Comparison of ENCODE assay signal across 1 cellular context in genomic region chr6:25652007-25652515, GRCh38.
TF ChIP-seq lines count a peak whose summit lies in the region.

A gene with protein sequence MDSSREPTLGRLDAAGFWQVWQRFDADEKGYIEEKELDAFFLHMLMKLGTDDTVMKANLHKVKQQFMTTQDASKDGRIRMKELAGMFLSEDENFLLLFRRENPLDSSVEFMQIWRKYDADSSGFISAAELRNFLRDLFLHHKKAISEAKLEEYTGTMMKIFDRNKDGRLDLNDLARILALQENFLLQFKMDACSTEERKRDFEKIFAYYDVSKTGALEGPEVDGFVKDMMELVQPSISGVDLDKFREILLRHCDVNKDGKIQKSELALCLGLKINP (plus strand): TSS chr6:25652215. CDS start chr6:25652404, 189 bp downstream.

TF ChIP-seq in HepG2, 621 proteins besides CTCF, POLR2A, EP300 and RAD21 (continued from another document and continues in another):
- TF ChIP-seq ATF6 (CRISPR knock-in tag; conservative IDR thresholded peaks at IDR 0.05) (peak; percentile 96), SPEN (CRISPR knock-in tag; IDR thresholded peaks at IDR 0.05; ENCODE audit: low read depth) (no peak; the same call in 1 of the 2 replicates), PHF20 (CRISPR knock-in tag; IDR thresholded peaks at IDR 0.05) (no peak), ZNF605 (CRISPR knock-in tag; IDR thresholded peaks at IDR 0.05) (peak; percentile 97), ZNF713 (CRISPR knock-in tag; IDR thresholded peaks at IDR 0.05) (0 out of 2 replicates have a peak, but pooled peaks have one; percentile 72), ZSCAN31 (CRISPR knock-in tag; IDR thresholded peaks at IDR 0.05; ENCODE audit: low read depth) (peak; percentile 98), NR2F1 (CRISPR knock-in tag; IDR thresholded peaks at IDR 0.05) (peak in 1 of 2 experiments; percentile 27; a peak in 1 of 4 replicates), ZNF251 (CRISPR knock-in tag; IDR thresholded peaks at IDR 0.05) (0 out of 2 replicates have a peak, but pooled peaks have one; percentile 81), ZBTB42 (CRISPR knock-in tag; IDR thresholded peaks at IDR 0.05) (peak; percentile 90), ZNF646 (CRISPR knock-in tag; IDR thresholded peaks at IDR 0.05) (no peak; the same call in 1 of the 2 replicates), POLR2G (IDR thresholded peaks at IDR 0.05; ENCODE audit: low read depth, low read length) (no peak), BCLAF1 (IDR thresholded peaks at IDR 0.05) (no peak), KDM5B (CRISPR knock-in tag; IDR thresholded peaks at IDR 0.05; ENCODE audit: borderline replicate concordance) (peak; percentile 96), KAT7 (CRISPR knock-in tag; IDR thresholded peaks at IDR 0.05; ENCODE audit: borderline replicate concordance) (no peak; the same call in 1 of the 2 replicates), SALL2 (CRISPR knock-in tag; IDR thresholded peaks at IDR 0.05) (peak; percentile 95), HNF1A (IDR thresholded peaks at IDR 0.05; ENCODE audit: low read depth) (no peak), HNF1A (CRISPR knock-in tag; IDR thresholded peaks at IDR 0.05; ENCODE audit: borderline replicate concordance) (peak; percentile 64; the same call in 1 of the 2 replicates), ZNF709 (CRISPR knock-in tag; IDR thresholded peaks at IDR 0.05) (peak; percentile 96), TRIM24 (CRISPR knock-in tag; IDR thresholded peaks at IDR 0.05) (no peak), ZNF589 (CRISPR knock-in tag; conservative IDR thresholded peaks at IDR 0.05) (0 out of 2 replicates have a peak, but pooled peaks have one; percentile 58), ZNF510 (CRISPR knock-in tag; IDR thresholded peaks at IDR 0.05; ENCODE audit: low read depth) (peak; percentile 92; the same call in 1 of the 2 replicates), ZBTB38 (CRISPR knock-in tag; IDR thresholded peaks at IDR 0.05) (peak; percentile 69; the same call in 1 of the 2 replicates)
- TF ChIP-seq, protein P1, sequence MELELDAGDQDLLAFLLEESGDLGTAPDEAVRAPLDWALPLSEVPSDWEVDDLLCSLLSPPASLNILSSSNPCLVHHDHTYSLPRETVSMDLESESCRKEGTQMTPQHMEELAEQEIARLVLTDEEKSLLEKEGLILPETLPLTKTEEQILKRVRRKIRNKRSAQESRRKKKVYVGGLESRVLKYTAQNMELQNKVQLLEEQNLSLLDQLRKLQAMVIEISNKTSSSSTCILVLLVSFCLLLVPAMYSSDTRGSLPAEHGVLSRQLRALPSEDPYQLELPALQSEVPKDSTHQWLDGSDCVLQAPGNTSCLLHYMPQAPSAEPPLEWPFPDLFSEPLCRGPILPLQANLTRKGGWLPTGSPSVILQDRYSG (CRISPR knock-in tag; IDR thresholded peaks at IDR 0.05) = peak; percentile 99
- TF ChIP-seq, protein P2, sequence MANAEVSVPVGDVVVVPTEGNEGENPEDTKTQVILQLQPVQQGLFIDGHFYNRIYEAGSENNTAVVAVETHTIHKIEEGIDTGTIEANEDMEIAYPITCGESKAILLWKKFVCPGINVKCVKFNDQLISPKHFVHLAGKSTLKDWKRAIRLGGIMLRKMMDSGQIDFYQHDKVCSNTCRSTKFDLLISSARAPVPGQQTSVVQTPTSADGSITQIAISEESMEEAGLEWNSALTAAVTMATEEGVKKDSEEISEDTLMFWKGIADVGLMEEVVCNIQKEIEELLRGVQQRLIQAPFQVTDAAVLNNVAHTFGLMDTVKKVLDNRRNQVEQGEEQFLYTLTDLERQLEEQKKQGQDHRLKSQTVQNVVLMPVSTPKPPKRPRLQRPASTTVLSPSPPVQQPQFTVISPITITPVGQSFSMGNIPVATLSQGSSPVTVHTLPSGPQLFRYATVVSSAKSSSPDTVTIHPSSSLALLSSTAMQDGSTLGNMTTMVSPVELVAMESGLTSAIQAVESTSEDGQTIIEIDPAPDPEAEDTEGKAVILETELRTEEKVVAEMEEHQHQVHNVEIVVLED (CRISPR knock-in tag; IDR thresholded peaks at IDR 0.05; ENCODE audit: borderline replicate concordance) = no peak; the same call in 1 of the 2 replicates
- TF ChIP-seq, protein P3, sequence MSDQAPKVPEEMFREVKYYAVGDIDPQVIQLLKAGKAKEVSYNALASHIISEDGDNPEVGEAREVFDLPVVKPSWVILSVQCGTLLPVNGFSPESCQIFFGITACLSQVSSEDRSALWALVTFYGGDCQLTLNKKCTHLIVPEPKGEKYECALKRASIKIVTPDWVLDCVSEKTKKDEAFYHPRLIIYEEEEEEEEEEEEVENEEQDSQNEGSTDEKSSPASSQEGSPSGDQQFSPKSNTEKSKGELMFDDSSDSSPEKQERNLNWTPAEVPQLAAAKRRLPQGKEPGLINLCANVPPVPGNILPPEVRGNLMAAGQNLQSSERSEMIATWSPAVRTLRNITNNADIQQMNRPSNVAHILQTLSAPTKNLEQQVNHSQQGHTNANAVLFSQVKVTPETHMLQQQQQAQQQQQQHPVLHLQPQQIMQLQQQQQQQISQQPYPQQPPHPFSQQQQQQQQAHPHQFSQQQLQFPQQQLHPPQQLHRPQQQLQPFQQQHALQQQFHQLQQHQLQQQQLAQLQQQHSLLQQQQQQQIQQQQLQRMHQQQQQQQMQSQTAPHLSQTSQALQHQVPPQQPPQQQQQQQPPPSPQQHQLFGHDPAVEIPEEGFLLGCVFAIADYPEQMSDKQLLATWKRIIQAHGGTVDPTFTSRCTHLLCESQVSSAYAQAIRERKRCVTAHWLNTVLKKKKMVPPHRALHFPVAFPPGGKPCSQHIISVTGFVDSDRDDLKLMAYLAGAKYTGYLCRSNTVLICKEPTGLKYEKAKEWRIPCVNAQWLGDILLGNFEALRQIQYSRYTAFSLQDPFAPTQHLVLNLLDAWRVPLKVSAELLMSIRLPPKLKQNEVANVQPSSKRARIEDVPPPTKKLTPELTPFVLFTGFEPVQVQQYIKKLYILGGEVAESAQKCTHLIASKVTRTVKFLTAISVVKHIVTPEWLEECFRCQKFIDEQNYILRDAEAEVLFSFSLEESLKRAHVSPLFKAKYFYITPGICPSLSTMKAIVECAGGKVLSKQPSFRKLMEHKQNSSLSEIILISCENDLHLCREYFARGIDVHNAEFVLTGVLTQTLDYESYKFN (CRISPR knock-in tag; conservative IDR thresholded peaks at IDR 0.05) = peak; percentile 54; the same call in 1 of the 2 replicates
- TF ChIP-seq, protein P4, sequence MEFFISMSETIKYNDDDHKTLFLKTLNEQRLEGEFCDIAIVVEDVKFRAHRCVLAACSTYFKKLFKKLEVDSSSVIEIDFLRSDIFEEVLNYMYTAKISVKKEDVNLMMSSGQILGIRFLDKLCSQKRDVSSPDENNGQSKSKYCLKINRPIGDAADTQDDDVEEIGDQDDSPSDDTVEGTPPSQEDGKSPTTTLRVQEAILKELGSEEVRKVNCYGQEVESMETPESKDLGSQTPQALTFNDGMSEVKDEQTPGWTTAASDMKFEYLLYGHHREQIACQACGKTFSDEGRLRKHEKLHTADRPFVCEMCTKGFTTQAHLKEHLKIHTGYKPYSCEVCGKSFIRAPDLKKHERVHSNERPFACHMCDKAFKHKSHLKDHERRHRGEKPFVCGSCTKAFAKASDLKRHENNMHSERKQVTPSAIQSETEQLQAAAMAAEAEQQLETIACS (CRISPR knock-in tag; IDR thresholded peaks at IDR 0.05) = peak; percentile 55; the same call in 1 of the 2 replicates
